Comparison of ENCODE assay signal across 20 cellular contexts in the genomic region with DNA sequence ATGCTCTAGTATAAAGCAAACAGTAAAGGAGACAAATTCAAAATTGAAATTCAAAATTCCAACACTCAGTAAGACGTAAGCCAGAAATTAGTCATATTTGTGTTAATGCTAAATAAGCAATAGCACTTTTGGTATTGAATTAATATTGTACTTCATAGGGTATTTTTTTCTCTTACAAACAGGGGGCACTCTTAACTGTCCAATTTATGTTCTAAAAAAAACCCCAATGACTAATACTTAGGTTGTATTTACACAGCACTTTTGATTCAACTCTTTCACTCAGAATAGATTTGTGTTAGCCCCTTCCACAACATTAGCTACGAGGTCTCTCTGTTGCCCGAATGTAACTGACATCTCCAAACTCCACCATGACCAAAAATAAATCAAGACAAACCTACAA.
DNase-seq lines count a peak whose midpoint lies in the region; ATAC-seq and TF ChIP-seq lines count a peak whose summit lies in the region.
"Had no signal": no experiment of that assay in that cellular context is flagged by ENCODE, and none has a peak within 500 bp of the region (broad histone marks: within the 10 kb centered on the region; RNA-seq: fewer than 3 reads in every experiment).

No MANE protein-coding gene starts in this region.

- H3K4me2 ChIP-seq in smooth muscle cell = no peak overlapping the region
- H3K4me2 ChIP-seq: GM23338, PC-9 had no signal

- H3K9me3 ChIP-seq in Panc1 (ENCODE audit: control insufficient read depth, insufficient read depth, low read depth, low read length) (no peaks in the 10 kb centered on the region), smooth muscle cell (replicated peaks; ENCODE audit: low read depth) (no peaks in the 10 kb centered on the region), uterus (no peaks in the 10 kb centered on the region)
- H3K9me3 ChIP-seq: SJSA1 had no signal

- WGBS in smooth muscle cell (ENCODE audit: low lambda C conversion rate) = 96% methylated on average over 3 of the region's 3 CpGs

- H4K20me1 ChIP-seq in smooth muscle cell (ENCODE audit: low read depth) = no peaks in the 10 kb centered on the region

- H3K9ac ChIP-seq in smooth muscle cell (ENCODE audit: low read depth) = no peak overlapping the region

- in situ Hi-C loops in Panc1 (cut with HindIII; ENCODE audit: low pct_unique_long_range_greater_than_20kb, low sequenced_read_pairs) = no loop called here

- DNase-seq in DMS53 (lab: John Stamatoyannopoulos, UW) (peak; percentile 38), LNCaP clone FGC (ENCODE audit: low read depth) (no peak), Panc1 (ENCODE audit: low read depth, low spot score) (no peak), smooth muscle cell (lab: John Stamatoyannopoulos, UW; ENCODE audit: unreplicated experiment) (no peak), iPS-NIHi7 (ENCODE audit: extremely low spot score) (no peak), NCI-H524 (lab: John Stamatoyannopoulos, UW) (no peak), uterus (no peak)
- DNase-seq: CD4-positive, alpha-beta T cell; COR-L47; DMS 273 treated with DMSO at 0.1 percent for 48 hours; Kasumi-1; NCI-H1105; NCI-H1694; NCI-H2081; NCI-H2171; NCI-H526; PC-9 had no signal

- no peak overlapping the region for H2AFZ ChIP-seq in smooth muscle cell (ENCODE audit: low read depth)
- H2AFZ ChIP-seq: GM23338, PC-9 had no signal

- H3K27me3 ChIP-seq in Panc1 (ENCODE audit: control insufficient read depth, insufficient read depth, low read length) (no peaks in the 10 kb centered on the region), smooth muscle cell (ENCODE audit: low read depth) (no peaks in the 10 kb centered on the region), uterus (no peaks in the 10 kb centered on the region)
- H3K27me3 ChIP-seq: SJSA1 had no signal

- H3K4me3 ChIP-seq in LNCaP clone FGC (ENCODE audit: low read depth, low read length) (no peak overlapping the region), Panc1 (ENCODE audit: low read depth in 2 of 2, low read length in 2 of 2) (no peak overlapping the region), smooth muscle cell (no peak overlapping the region), uterus (no peak overlapping the region)
- H3K4me3 ChIP-seq: GM23338, HAP-1, PC-9, SJSA1 had no signal

- H3K79me2 ChIP-seq in smooth muscle cell (ENCODE audit: low read depth) = no peaks in the 10 kb centered on the region

- no peak for TF ChIP-seq POLR2A in uterus (IDR thresholded peaks at IDR 0.05)

- no peaks in the 10 kb centered on the region for H3F3A ChIP-seq in smooth muscle cell (ENCODE audit: low read depth)

- no peak for ATAC-seq in Panc1
- ATAC-seq: GM23338 had no signal

- H3K36me3 ChIP-seq in Panc1 (ENCODE audit: control insufficient read depth, insufficient read depth, low read length) = no peaks in the 10 kb centered on the region
- no peaks in the 10 kb centered on the region for H3K36me3 ChIP-seq in smooth muscle cell (ENCODE audit: low read depth)
- H3K36me3 ChIP-seq in uterus = no peaks in the 10 kb centered on the region
- H3K36me3 ChIP-seq: HAP-1, SJSA1 had no signal

- CTCF ChIA-PET in Panc1 (lab: Charles Lee) = no interaction called here

- POLR2A ChIA-PET in Panc1 (lab: Charles Lee) = interaction anchor here (0.6 kb wide), 1 partner anchor 12 kb away, joined by 3 read pairs; no protein-coding TSS in a partner anchor

- H3K4me1 ChIP-seq in Panc1 (ENCODE audit: control insufficient read depth, insufficient read depth, low read length) (0 out of 2 replicates have a peak, but pooled peaks cover 4% of the 10 kb centered on the region), smooth muscle cell (ENCODE audit: low read depth) (no peaks in the 10 kb centered on the region), uterus (no peaks in the 10 kb centered on the region)
- H3K4me1 ChIP-seq: SJSA1 had no signal

- no TSS peak for BruUV-seq in Panc1 (replicated peaks; lab: Mats Ljungman, UMichigan)

- H3K27ac ChIP-seq in Panc1 (ENCODE audit: low read length) (no peak overlapping the region), smooth muscle cell (ENCODE audit: low read depth) (no peak overlapping the region), uterus (no peak overlapping the region)
- H3K27ac ChIP-seq: PC-9, SJSA1 had no signal

- TF ChIP-seq CTCF in LNCaP clone FGC (IDR thresholded peaks at IDR 0.05; ENCODE audit: control insufficient read depth, extremely low read depth, insufficient read depth) (0 out of 2 replicates have a peak, but pooled peaks have one; percentile 3), Panc1 (IDR thresholded peaks at IDR 0.05) (peak; percentile 3; the same call in 1 of the 2 replicates), smooth muscle cell (IDR thresholded peaks at IDR 0.05; ENCODE audit: borderline replicate concordance, insufficient read depth, poor library complexity, severe bottlenecking) (peak; percentile 19), uterus (IDR thresholded peaks at IDR 0.05) (no peak)

- intact Hi-C loops in Panc1 (cut with micrococcal nuclease; ENCODE audit: unreplicated experiment) (no loop called here), uterus (cut with DNase I; ENCODE audit: low total_unique reads) (no loop called here)

Comparison
In these comparisons a context has a peak if more than half of its experiments do, and no peak if none do; other contexts are left out.
1. CTCF ChIP-seq: peak in LNCaP clone FGC (single experiment), Panc1 (single experiment) and smooth muscle cell (single experiment); none in uterus (0 of 4).